ENCODE assay signal across 8 cellular contexts in genomic region chr12:46388427-46388992, GRCh38.
A peak's percentile ranks its signal among the peaks of the same experiment; 100 is the strongest.
DNase-seq lines count a peak whose midpoint lies in the region; ATAC-seq lines count a peak whose summit lies in the region.

No MANE protein-coding gene starts in this region.

- peak; percentile 19 for DNase-seq in NOMO-1 treated with dmso at 0.1 percent for 144 hours (lab: John Stamatoyannopoulos, UW; ENCODE audit: unreplicated experiment)
- DNase-seq in kidney tubule cell (ENCODE audit: low spot score): peak; percentile 87
- DNase-seq in DMS 273 treated with DMSO at 0.1 percent for 48 hours (lab: John Stamatoyannopoulos, UW): no peak
- no peak for DNase-seq in NCI-H1048 (lab: John Stamatoyannopoulos, UW)
- DNase-seq in GM19240 (ENCODE audit: insufficient read length, low spot score): no peak
- no peak for DNase-seq in DMS 273 (lab: John Stamatoyannopoulos, UW; ENCODE audit: unreplicated experiment)

- peak; percentile 69 for ATAC-seq in GM18909 (IDR thresholded peaks at IDR 0.05; ENCODE audit: poor library complexity, unreplicated experiment)
- peak; percentile 62 for ATAC-seq in HG02678 (IDR thresholded peaks at IDR 0.05; ENCODE audit: unreplicated experiment)

Comparison
In these comparisons a context has a peak if more than half of its experiments do, and no peak if none do; other contexts are left out.
1. DNase-seq: peak in NOMO-1 treated with dmso at 0.1 percent for 144 hours (single experiment) and kidney tubule cell (single experiment); none in DMS 273 treated with DMSO at 0.1 percent for 48 hours (single experiment), NCI-H1048 (single experiment), GM19240 (single experiment) and DMS 273 (single experiment).